8 cellular contexts compared by ENCODE assay signal in genomic region chr3:53030864-53031445, GRCh38. TPM values are rescaled to one million over a fixed set of nuclear protein-coding genes. Genes with fewer than 3 reads are reported as not detected.
DNase-seq lines count a peak whose midpoint lies in the region; ATAC-seq lines count a peak whose summit lies in the region.
"Had no signal": no experiment of that assay in that cellular context is flagged by ENCODE, and none has a peak within 500 bp of the region (broad histone marks: within the 10 kb centered on the region; RNA-seq: fewer than 3 reads in every experiment).

No MANE protein-coding gene starts in this region.

- POLR2A ChIA-PET in activated CD4-positive, alpha-beta memory T cell treated with anti-CD3 and anti-CD28 coated beads for 36 hours (lab: Charles Lee), result interaction anchor here (0.7 kb wide), 1 partner anchor 15 kb away, joined by 4 read pairs; the partner anchor contains the start of gene SFMBT1

- peak; percentile 68 for DNase-seq in activated CD4-positive, alpha-beta memory T cell treated with anti-CD3 and anti-CD28 coated beads for 36 hours
- peak in 2 of 3 experiments; percentile 11 to 14 for DNase-seq in effector memory CD8-positive, alpha-beta T cell
- DNase-seq in stimulated activated effector memory CD8-positive, alpha-beta T cell treated with anti-CD3 and anti-CD28 coated beads, Interleukin-12 subunit alpha, Interleukin-12 subunit beta, amount 100 ng/mL, for 72 hours (ENCODE audit: low spot score in 2 of 2), result no peak
- DNase-seq in NAMALWA (ENCODE audit: low spot score) (no peak), superior temporal gyrus (ENCODE audit: extremely low spot score) (no peak)
- DNase-seq: NCI-H187 had no signal

- peak overlapping the region in 2 of 4 donors; percentile 58 to 92 for H3K4me3 Mint-ChIP-seq in IgD-negative memory B cell
- no peak overlapping the region for H3K4me3 Mint-ChIP-seq in activated CD4-positive, alpha-beta memory T cell treated with anti-CD3 and anti-CD28 coated beads for 36 hours
- peak overlapping the region; percentile 19 to 46 for H3K4me3 Mint-ChIP-seq in effector memory CD8-positive, alpha-beta T cell
- H3K4me3 Mint-ChIP-seq in stimulated activated effector memory CD8-positive, alpha-beta T cell treated with anti-CD3 and anti-CD28 coated beads, Interleukin-12 subunit alpha, Interleukin-12 subunit beta, amount 100 ng/mL, for 72 hours, result peak overlapping the region; percentile 5

- CTCF ChIA-PET in activated CD4-positive, alpha-beta memory T cell treated with anti-CD3 and anti-CD28 coated beads for 36 hours (lab: Charles Lee), result interaction anchor here (0.6 kb wide), 1 partner anchor 47 kb away, joined by 3 read pairs; no protein-coding TSS in a partner anchor

- peak overlapping the region; percentile 3 to 48 (median 6) for H3K27ac Mint-ChIP-seq in IgD-negative memory B cell
- peak overlapping the region; percentile 50 for H3K27ac Mint-ChIP-seq in activated CD4-positive, alpha-beta memory T cell treated with anti-CD3 and anti-CD28 coated beads for 36 hours
- peak overlapping the region; percentile 23 to 29 for H3K27ac Mint-ChIP-seq in effector memory CD8-positive, alpha-beta T cell
- peak overlapping the region; percentile 39 for H3K27ac Mint-ChIP-seq in stimulated activated effector memory CD8-positive, alpha-beta T cell treated with anti-CD3 and anti-CD28 coated beads, Interleukin-12 subunit alpha, Interleukin-12 subunit beta, amount 100 ng/mL, for 72 hours

- H3K9me3 Mint-ChIP-seq in IgD-negative memory B cell, result no peaks in the 10 kb centered on the region
- no peaks in the 10 kb centered on the region for H3K9me3 Mint-ChIP-seq in activated CD4-positive, alpha-beta memory T cell treated with anti-CD3 and anti-CD28 coated beads for 36 hours
- H3K9me3 Mint-ChIP-seq in effector memory CD8-positive, alpha-beta T cell, result no peaks in the 10 kb centered on the region
- no peaks in the 10 kb centered on the region for H3K9me3 Mint-ChIP-seq in stimulated activated effector memory CD8-positive, alpha-beta T cell treated with anti-CD3 and anti-CD28 coated beads, Interleukin-12 subunit alpha, Interleukin-12 subunit beta, amount 100 ng/mL, for 72 hours

- peaks cover 3% of the 10 kb centered on the region for H3K36me3 Mint-ChIP-seq in IgD-negative memory B cell
- no peaks in the 10 kb centered on the region for H3K36me3 Mint-ChIP-seq in activated CD4-positive, alpha-beta memory T cell treated with anti-CD3 and anti-CD28 coated beads for 36 hours
- no peaks in the 10 kb centered on the region for H3K36me3 Mint-ChIP-seq in effector memory CD8-positive, alpha-beta T cell (ENCODE audit: insufficient read depth)
- peaks cover 5% of the 10 kb centered on the region for H3K36me3 Mint-ChIP-seq in stimulated activated effector memory CD8-positive, alpha-beta T cell treated with anti-CD3 and anti-CD28 coated beads, Interleukin-12 subunit alpha, Interleukin-12 subunit beta, amount 100 ng/mL, for 72 hours

- intact Hi-C loops in activated CD4-positive, alpha-beta memory T cell treated with anti-CD3 and anti-CD28 coated beads for 36 hours (cut with micrococcal nuclease), result no loop called here

- H3K27me3 Mint-ChIP-seq in IgD-negative memory B cell, result no peaks in the 10 kb centered on the region
- no peaks in the 10 kb centered on the region for H3K27me3 Mint-ChIP-seq in activated CD4-positive, alpha-beta memory T cell treated with anti-CD3 and anti-CD28 coated beads for 36 hours
- H3K27me3 Mint-ChIP-seq in effector memory CD8-positive, alpha-beta T cell, result no peaks in the 10 kb centered on the region

- ATAC-seq in effector memory CD8-positive, alpha-beta T cell (replicated peaks), result peak; percentile 78
- peak; percentile 80 for ATAC-seq in stimulated activated effector memory CD8-positive, alpha-beta T cell treated with anti-CD3 and anti-CD28 coated beads, Interleukin-12 subunit alpha, Interleukin-12 subunit beta, amount 100 ng/mL, for 72 hours
- no peak for ATAC-seq in GM19463 (IDR thresholded peaks at IDR 0.05; ENCODE audit: unreplicated experiment)

- H3K4me1 Mint-ChIP-seq in IgD-negative memory B cell, result peaks cover 18 to 21% (median 19%) of the 10 kb centered on the region in 3 donors
- peaks cover 47% of the 10 kb centered on the region for H3K4me1 Mint-ChIP-seq in activated CD4-positive, alpha-beta memory T cell treated with anti-CD3 and anti-CD28 coated beads for 36 hours (ENCODE audit: low read depth)
- H3K4me1 Mint-ChIP-seq in effector memory CD8-positive, alpha-beta T cell (ENCODE audit: low read depth in 2 of 2), result peaks cover 15 to 18% of the 10 kb centered on the region in 2 donors
- peaks cover 25% of the 10 kb centered on the region for H3K4me1 Mint-ChIP-seq in stimulated activated effector memory CD8-positive, alpha-beta T cell treated with anti-CD3 and anti-CD28 coated beads, Interleukin-12 subunit alpha, Interleukin-12 subunit beta, amount 100 ng/mL, for 72 hours

RNA-seq across cellular contexts. Expression of gene SFMBT1, which starts 14.9 kb away (rescaled TPM):
- 17.8 TPM for polyA plus RNA-seq in IgD-negative memory B cell
- total RNA-seq in activated CD4-positive, alpha-beta memory T cell treated with anti-CD3 and anti-CD28 coated beads for 36 hours, result 10 to 100 TPM; 22.1 to 22.8 TPM

Comparison
In these comparisons a context has a peak if more than half of its experiments do, and no peak if none do; other contexts are left out.
1. DNase-seq: peak in activated CD4-positive, alpha-beta memory T cell treated with anti-CD3 and anti-CD28 coated beads for 36 hours (single experiment) and effector memory CD8-positive, alpha-beta T cell (2 of 3); none in stimulated activated effector memory CD8-positive, alpha-beta T cell treated with anti-CD3 and anti-CD28 coated beads, Interleukin-12 subunit alpha, Interleukin-12 subunit beta, amount 100 ng/mL, for 72 hours (0 of 2), NAMALWA (single experiment) and superior temporal gyrus (single experiment).
2. Peak in every context shown above with its lines, with median percentiles within 50 percentile points of each other: H3K27ac Mint-ChIP-seq.